In genomic region chr13:100984349-100984748, GRCh38 we compare ENCODE assay signal across 21 cellular contexts.
"Had no signal": no experiment of that assay in that cellular context is flagged by ENCODE, and none has a peak within 500 bp of the region (broad histone marks: within the 10 kb centered on the region; RNA-seq: fewer than 3 reads in every experiment).

No MANE protein-coding gene starts in this region.

- H3K9me3 Mint-ChIP-seq: activated naive CD4-positive, alpha-beta T cell treated with anti-CD3 and anti-CD28 coated beads, Interleukin-2, amount 50 U/mL, for 72 hours; activated T-cell treated with anti-CD3 and anti-CD28 coated beads, Interleukin-2, amount 50 U/mL, for 72 hours; nephron progenitor cell; stimulated activated memory B cell treated with anti-CD40 and anti-IgM and Interleukin-4, amounts not matched to agents 10 μg/mL and 1 μg/mL and 100 μg/mL, for 72 hours had no signal

- H3K27me3 Mint-ChIP-seq: stimulated activated memory B cell treated with anti-CD40 and anti-IgM and Interleukin-4, amounts not matched to agents 10 μg/mL and 1 μg/mL and 100 μg/mL, for 72 hours had no signal

- H3K27me3 ChIP-seq: adrenal gland, left lung, upper lobe of right lung had no signal

- DNase-seq: activated CD4-positive, alpha-beta T cell treated with anti-CD3 and anti-CD28 coated beads, Interleukin-2, amount 50 U/mL, for 4 hours; activated gamma-delta T cell; activated T-cell treated with anti-CD3 and anti-CD28 coated beads, Interleukin-2, amount 50 U/mL, for 72 hours; adrenal gland; dorsolateral prefrontal cortex; foreskin fibroblast; head of caudate nucleus; kidney; left lung; mammary epithelial cell; nephron progenitor cell; nucleus accumbens; spleen; stimulated activated CD4-positive, alpha-beta T cell treated with anti-CD3 and anti-CD28 coated beads, Interleukin-4, amount 100 ng/mL, for 4 hours; upper lobe of right lung had no signal

- H3K4me1 Mint-ChIP-seq: nephron progenitor cell; stimulated activated memory B cell treated with anti-CD40 and anti-IgM and Interleukin-4, amounts not matched to agents 10 μg/mL and 1 μg/mL and 100 μg/mL, for 72 hours had no signal

- ATAC-seq: activated T-cell treated with anti-CD3 and anti-CD28 coated beads, Interleukin-2, amount 50 U/mL, for 72 hours; left lung; stimulated activated memory B cell treated with anti-CD40 and anti-IgM and Interleukin-4, amounts not matched to agents 10 μg/mL and 1 μg/mL and 100 μg/mL, for 72 hours; upper lobe of right lung had no signal

- H3K4me1 ChIP-seq: adrenal gland, left lung, spleen, upper lobe of right lung had no signal

- FAIRE-seq: astrocyte, colon, kidney had no signal

- H3K27ac ChIP-seq: adrenal gland, dorsolateral prefrontal cortex, epithelial cell of prostate, left lung, spleen, thoracic aorta, upper lobe of right lung had no signal

- H3K4me3 Mint-ChIP-seq: activated T-cell treated with anti-CD3 and anti-CD28 coated beads, Interleukin-2, amount 50 U/mL, for 72 hours; nephron progenitor cell; stimulated activated memory B cell treated with anti-CD40 and anti-IgM and Interleukin-4, amounts not matched to agents 10 μg/mL and 1 μg/mL and 100 μg/mL, for 72 hours had no signal

- H3K36me3 ChIP-seq: adrenal gland, left lung, spleen, thoracic aorta, upper lobe of right lung had no signal

- H3K4me3 ChIP-seq: adrenal gland, dorsolateral prefrontal cortex, left lung, spleen, thoracic aorta, upper lobe of right lung had no signal

- H3K9me3 ChIP-seq: adrenal gland, thoracic aorta, upper lobe of right lung had no signal

- H3K36me3 Mint-ChIP-seq: activated naive CD4-positive, alpha-beta T cell treated with anti-CD3 and anti-CD28 coated beads, Interleukin-2, amount 50 U/mL, for 72 hours; stimulated activated memory B cell treated with anti-CD40 and anti-IgM and Interleukin-4, amounts not matched to agents 10 μg/mL and 1 μg/mL and 100 μg/mL, for 72 hours had no signal

- H3K27ac Mint-ChIP-seq: activated naive CD4-positive, alpha-beta T cell treated with anti-CD3 and anti-CD28 coated beads, Interleukin-2, amount 50 U/mL, for 72 hours; activated T-cell treated with anti-CD3 and anti-CD28 coated beads, Interleukin-2, amount 50 U/mL, for 72 hours; nephron progenitor cell; stimulated activated memory B cell treated with anti-CD40 and anti-IgM and Interleukin-4, amounts not matched to agents 10 μg/mL and 1 μg/mL and 100 μg/mL, for 72 hours had no signal
